8 cellular contexts compared by ENCODE assay signal in genomic region chr2:100819365-100820345, GRCh38. TPM values are rescaled to one million over a fixed set of nuclear protein-coding genes. Genes with fewer than 3 reads are reported as not detected.
DNase-seq lines count a peak whose midpoint lies in the region; ATAC-seq and TF ChIP-seq lines count a peak whose summit lies in the region.

Gene NPAS2, plus strand, starts transcription at chr2:100820139. Its CDS starts 84,616 bp downstream, at chr2:100904755.

- CTCF ChIA-PET in activated CD4-positive, alpha-beta T cell treated with anti-CD3 and anti-CD28 coated beads, Interleukin-2, amount 10 ng/mL, durations not matched to agents 7 days and 5 days (lab: Charles Lee): no interaction called here

- peaks cover 29% of the 10 kb centered on the region for H3K4me1 Mint-ChIP-seq in activated CD4-positive, alpha-beta T cell treated with anti-CD3 and anti-CD28 coated beads, Interleukin-2, amount 10 ng/mL, durations not matched to agents 7 days and 5 days

- H3K27me3 Mint-ChIP-seq in activated CD4-positive, alpha-beta T cell treated with anti-CD3 and anti-CD28 coated beads, Interleukin-2, amount 10 ng/mL, durations not matched to agents 7 days and 5 days: peaks cover 37% of the 10 kb centered on the region

- peak within 1 kb of the TSS; percentile 67 for H3K4me3 Mint-ChIP-seq in activated CD4-positive, alpha-beta T cell treated with anti-CD3 and anti-CD28 coated beads, Interleukin-2, amount 10 ng/mL, durations not matched to agents 7 days and 5 days

- no peak within 1 kb of the TSS for H3K27ac Mint-ChIP-seq in activated CD4-positive, alpha-beta T cell treated with anti-CD3 and anti-CD28 coated beads, Interleukin-2, amount 10 ng/mL, durations not matched to agents 7 days and 5 days

- no peak for TF ChIP-seq CTCF in tibial artery (IDR thresholded peaks at IDR 0.05)

- H3K4me1 ChIP-seq in mononuclear cell (ENCODE audit: insufficient read depth, low read length): no peaks in the 10 kb centered on the region
- H3K4me1 ChIP-seq in tibial artery: peaks cover 0 to 38% (median 15%) of the 10 kb centered on the region in 4 donors

- peak within 1 kb of the TSS; percentile 8 for H3K4me3 ChIP-seq in mononuclear cell (ENCODE audit: low read length)
- H3K4me3 ChIP-seq in tibial artery: peak within 1 kb of the TSS; percentile 64 to 91

- H3K27me3 ChIP-seq in mononuclear cell (ENCODE audit: insufficient read depth, low read length) (peaks cover 63% of the 10 kb centered on the region), tibial artery (no peaks in the 10 kb centered on the region)

- intact Hi-C loops in tibial artery (cut with DNase I; ENCODE audit: low total_unique reads): loop anchor here (5.0 kb wide), 1 partner anchor 158 kb away; no protein-coding TSS in a partner anchor

- peak; percentile 47 for DNase-seq in NCI-H345 (lab: John Stamatoyannopoulos, UW)
- no peak for DNase-seq in NCI-H345 treated with DMSO at 0.1 percent for 48 hours (lab: John Stamatoyannopoulos, UW; ENCODE audit: unreplicated experiment)
- peak; percentile 39 for DNase-seq in activated CD4-positive, alpha-beta T cell treated with anti-CD3 and anti-CD28 coated beads, Interleukin-2, amount 10 ng/mL, durations not matched to agents 7 days and 5 days
- DNase-seq in epithelial cell of prostate (ENCODE audit: low read depth, low spot score): no peak
- DNase-seq in tibial artery: peak in 1 of 2 donors; percentile 71
- no peak for DNase-seq in epidermal melanocyte (ENCODE audit: insufficient read length, low spot score)

- no peaks in the 10 kb centered on the region for H3K36me3 ChIP-seq in tibial artery

- peaks cover 3% of the 10 kb centered on the region for H3K36me3 Mint-ChIP-seq in activated CD4-positive, alpha-beta T cell treated with anti-CD3 and anti-CD28 coated beads, Interleukin-2, amount 10 ng/mL, durations not matched to agents 7 days and 5 days (ENCODE audit: low read depth)

- H3K27ac ChIP-seq in epithelial cell of prostate: peak within 1 kb of the TSS; percentile 97
- peak within 1 kb of the TSS; percentile 89 for H3K27ac ChIP-seq in tibial artery

- no peaks in the 10 kb centered on the region for H3K9me3 ChIP-seq in mononuclear cell (ENCODE audit: low read depth, low read length)
- no peaks in the 10 kb centered on the region for H3K9me3 ChIP-seq in tibial artery

- H3K9me3 Mint-ChIP-seq in activated CD4-positive, alpha-beta T cell treated with anti-CD3 and anti-CD28 coated beads, Interleukin-2, amount 10 ng/mL, durations not matched to agents 7 days and 5 days: no peaks in the 10 kb centered on the region

- POLR2A ChIA-PET in activated CD4-positive, alpha-beta T cell treated with anti-CD3 and anti-CD28 coated beads, Interleukin-2, amount 10 ng/mL, durations not matched to agents 7 days and 5 days (lab: Charles Lee): no interaction called here

- no peak for ATAC-seq in GM19328 (IDR thresholded peaks at IDR 0.05; ENCODE audit: unreplicated experiment)

RNA-seq across cellular contexts. Expression of gene NPAS2, which starts in this region (rescaled TPM):
- total RNA-seq in activated CD4-positive, alpha-beta T cell treated with anti-CD3 and anti-CD28 coated beads, Interleukin-2, amount 10 ng/mL, durations not matched to agents 7 days and 5 days: 1 to 10 TPM; 5.6 to 6.1 TPM
- 2.4 TPM for total RNA-seq in mononuclear cell

Comparison
In these comparisons a context has a peak if more than half of its experiments do, and no peak if none do; other contexts are left out.
1. DNase-seq: peak in NCI-H345 (single experiment) and activated CD4-positive, alpha-beta T cell treated with anti-CD3 and anti-CD28 coated beads, Interleukin-2, amount 10 ng/mL, durations not matched to agents 7 days and 5 days (single experiment); none in NCI-H345 treated with DMSO at 0.1 percent for 48 hours (single experiment), epithelial cell of prostate (single experiment) and epidermal melanocyte (single experiment).